In genomic region chr14:89955418-89956293, GRCh38 we compare ENCODE assay signal across 8 cellular contexts. TPM values are rescaled to one million over a fixed set of nuclear protein-coding genes. Genes with fewer than 3 reads are reported as not detected.
A peak's percentile ranks its signal among the peaks of the same experiment; 100 is the strongest.
DNase-seq lines count a peak whose midpoint lies in the region; ATAC-seq, FAIRE-seq and TF ChIP-seq lines count a peak whose summit lies in the region.

Gene TDP1, plus strand, starts transcription at chr14:89955927. Its CDS starts 7,188 bp downstream, at chr14:89963115.

- peak within 1 kb of the TSS; percentile 83 for H2AFZ ChIP-seq in H1 (ENCODE audit: low read length)

- H3K14ac ChIP-seq in H1 (ENCODE audit: insufficient read length) = no peak within 1 kb of the TSS

- peaks cover 0 to 11% (median under 1%) of the 10 kb centered on the region in 4 experiments; a peak in 2 of 8 replicates for H3K36me3 ChIP-seq in H1 (ENCODE audit: control insufficient read depth in 2 of 4, insufficient read depth in 4 of 4, low read length in 3 of 4)
- no peaks in the 10 kb centered on the region for H3K36me3 ChIP-seq in mesendoderm (ENCODE audit: control insufficient read depth, insufficient read depth, low read length)

- peak; percentile 86 to 90 for TF ChIP-seq POLR2A in H1 (IDR thresholded peaks at IDR 0.05; ENCODE audit: control extremely low read depth in 1 of 2, low read depth in 2 of 2, low read length in 2 of 2)

- no peaks in the 10 kb centered on the region for H3K9me3 ChIP-seq in H1 (ENCODE audit: insufficient read depth in 2 of 2, low read depth in 1 of 2, low read length in 1 of 2)

- peak within 1 kb of the TSS; percentile 83; the same call in 1 of the 2 replicates for H2BK15ac ChIP-seq in H1 (ENCODE audit: low read length)
- H2BK15ac ChIP-seq in mesendoderm (replicated peaks; ENCODE audit: low read depth) = no peak within 1 kb of the TSS

- peaks cover 0 to 4% of the 10 kb centered on the region in 2 experiments for H4K20me1 ChIP-seq in H1 (replicated peaks in 1 of 2; ENCODE audit: control insufficient read depth in 1 of 2, insufficient read depth in 2 of 2, low read length in 2 of 2)

- no peak within 1 kb of the TSS for H2BK20ac ChIP-seq in H1 (ENCODE audit: low read length)

- TF ChIP-seq EP300 in H1 (IDR thresholded peaks at IDR 0.05; ENCODE audit: borderline replicate concordance in 1 of 2, low read depth in 2 of 2, low read length in 2 of 2) = peak in 1 of 2 experiments; percentile 22; a peak in 1 of 3 replicates

- no peak within 1 kb of the TSS for H3K56ac ChIP-seq in H1 (replicated peaks; ENCODE audit: insufficient read length, low read depth, low read length)
- peak within 1 kb of the TSS; percentile 87 for H3K56ac ChIP-seq in mesendoderm (ENCODE audit: low read length)

- peak; percentile 98 for DNase-seq in COLO829 (ENCODE audit: low spot score)
- peak; percentile 94 for DNase-seq in HT1080 (ENCODE audit: low read depth)
- DNase-seq in NOMO-1 treated with DMSO at 0.1 percent for 48 hours (lab: John Stamatoyannopoulos, UW; ENCODE audit: unreplicated experiment) = peak; percentile 95
- DNase-seq in activated CD8-positive, alpha-beta memory T cell treated with anti-CD3 and anti-CD28 coated beads for 48 hours (ENCODE audit: low read depth in 2 of 3, low spot score in 2 of 3) = peak; percentile 84 to 95 (median 93)
- DNase-seq in H1 (ENCODE audit: low read depth in 1 of 2, low spot score in 2 of 2) = peak; percentile 90 to 97
- peak; percentile 99 for DNase-seq in mesendoderm
- DNase-seq in stimulated activated CD8-positive, alpha-beta memory T cell treated with anti-CD3 and anti-CD28 coated beads, Interleukin-15, amount 100 ng/mL, for 1 hour (ENCODE audit: low read depth) = peak; percentile 94

- 4% methylated on average over 40 of the region's 72 CpGs; no CpG with 5 or more reads in 1 of the 2 experiments for WGBS in H1 (ENCODE audit: extremely low coverage in 1 of 2, insufficient coverage in 1 of 2, insufficient read length in 1 of 2, insufficient replicate concordance in 2 of 2, low coverage in 1 of 2, low lambda C conversion rate in 2 of 2, missing lambda C conversion rate in 1 of 2), 2 experiments
- no CpG with 5 or more reads among the region's 72 CpGs for WGBS in mesendoderm (ENCODE audit: extremely low coverage, insufficient coverage, low lambda C conversion rate)

- H3K27me3 ChIP-seq in H1 (replicated peaks in 1 of 4; ENCODE audit: control insufficient read depth in 3 of 4, extremely low read depth in 1 of 4, insufficient read depth in 3 of 4, low read length in 3 of 4) (no peaks in the 10 kb centered on the region), mesendoderm (ENCODE audit: insufficient read depth, low read length, poor library complexity) (no peaks in the 10 kb centered on the region)

- H3K27ac ChIP-seq in H1 (ENCODE audit: low read depth, low read length) (peak within 1 kb of the TSS; percentile 60), mesendoderm (ENCODE audit: low read depth, low read length) (peak within 1 kb of the TSS; percentile 80)

- H3K79me2 ChIP-seq in H1 (ENCODE audit: control insufficient read depth in 1 of 2, insufficient read depth in 2 of 2, low read length in 2 of 2) (peaks cover 0 to 19% of the 10 kb centered on the region in 2 experiments; a peak in 2 of 4 replicates), mesendoderm (ENCODE audit: control insufficient read depth, insufficient read depth, low read length) (peaks cover 12% of the 10 kb centered on the region)

- POLR2A ChIA-PET in H1 (lab: Charles Lee; ENCODE audit: partially characterized antibody) = interaction anchor here (1.1 to 2.7 kb wide), 8 partner anchors 9 to 301 kb away, joined by 3 to 12 read pairs (median 4); no protein-coding TSS in a partner anchor

- H2BK5ac ChIP-seq in H1 (ENCODE audit: low read depth, low read length) = no peak within 1 kb of the TSS; the same call in 1 of the 2 replicates
- no peak within 1 kb of the TSS for H2BK5ac ChIP-seq in mesendoderm (ENCODE audit: low read length)

- H3K4ac ChIP-seq in H1 (replicated peaks; ENCODE audit: insufficient read length, low read depth, low read length) (no peak within 1 kb of the TSS), mesendoderm (ENCODE audit: low read depth, low read length) (peak within 1 kb of the TSS; percentile 17)

- H2AK5ac ChIP-seq in H1 (ENCODE audit: low read depth, low read length) (no peak within 1 kb of the TSS), mesendoderm (ENCODE audit: low read length) (no peak within 1 kb of the TSS)

- TF ChIP-seq RAD21 in H1 (IDR thresholded peaks at IDR 0.05 in 1 of 2, conservative IDR thresholded peaks at IDR 0.05 in 1 of 2; ENCODE audit: low read depth in 2 of 2, low read length in 2 of 2) = no peak; a peak in 1 of 4 replicates

- H3K4me2 ChIP-seq in H1 (ENCODE audit: insufficient read depth in 1 of 2, low read depth in 2 of 2, low read length in 2 of 2) = peak within 1 kb of the TSS; percentile 83 to 99
- H3K4me2 ChIP-seq in mesendoderm (ENCODE audit: low read length) = peak within 1 kb of the TSS; percentile 85

- H2BK12ac ChIP-seq in H1 (ENCODE audit: low read depth, low read length) = no peak within 1 kb of the TSS

- peak within 1 kb of the TSS; percentile 69 for H4K5ac ChIP-seq in H1 (ENCODE audit: insufficient read length, low read depth, low read length)
- H4K5ac ChIP-seq in mesendoderm (ENCODE audit: low read length) = no peak within 1 kb of the TSS

- H3K23ac ChIP-seq in H1 (ENCODE audit: insufficient read length) (no peak within 1 kb of the TSS), mesendoderm (ENCODE audit: low read length) (peak within 1 kb of the TSS; percentile 30)

- peak within 1 kb of the TSS; percentile 51 for H3K18ac ChIP-seq in H1 (ENCODE audit: extremely low read depth, low read length)
- H3K18ac ChIP-seq in mesendoderm (ENCODE audit: low read length) = peak within 1 kb of the TSS; percentile 57

- TF ChIP-seq CTCF in H1 (IDR thresholded peaks at IDR 0.05; ENCODE audit: control extremely low read depth in 1 of 3, insufficient read depth in 1 of 3, low read depth in 1 of 3, low read length in 3 of 3) = peak in 1 of 3 experiments; percentile 26; a peak in 2 of 4 replicates

- peak; percentile 56 for ATAC-seq in GM21360 (IDR thresholded peaks at IDR 0.05; ENCODE audit: unreplicated experiment)

- peaks cover 8% of the 10 kb centered on the region for H3K23me2 ChIP-seq in H1 (ENCODE audit: low read depth, low read length)

- H3K9ac ChIP-seq in H1 (replicated peaks in 1 of 4; ENCODE audit: extremely low read depth in 1 of 4, low read depth in 3 of 4, low read length in 3 of 4) (peak within 1 kb of the TSS; percentile 55 to 82 (median 76)), mesendoderm (ENCODE audit: low read length) (peak within 1 kb of the TSS; percentile 84)

- H4K8ac ChIP-seq in H1 (ENCODE audit: extremely low read depth, insufficient read depth, low read length) (peak within 1 kb of the TSS; percentile 77), mesendoderm (ENCODE audit: low read depth, low read length) (peak within 1 kb of the TSS; percentile 30)

- no peak for FAIRE-seq in H1 (lab: Jason Lieb, UNC)

- H3K4me1 ChIP-seq in H1 (replicated peaks in 1 of 4; ENCODE audit: control insufficient read depth in 3 of 4, insufficient read depth in 4 of 4, low read length in 3 of 4) (peaks cover 0 to 3% (median 2%) of the 10 kb centered on the region in 4 experiments; a peak in 4 of 7 replicates), mesendoderm (ENCODE audit: control insufficient read depth, low read depth, low read length) (no peaks in the 10 kb centered on the region)

- no peak within 1 kb of the TSS for H4K91ac ChIP-seq in H1 (replicated peaks; ENCODE audit: insufficient read length, low read length)

- H3K79me1 ChIP-seq in H1 (ENCODE audit: low read depth, low read length) (peaks cover 2% of the 10 kb centered on the region), mesendoderm (ENCODE audit: low read length) (peaks cover 9% of the 10 kb centered on the region)

- no peak within 1 kb of the TSS for H2BK120ac ChIP-seq in H1 (replicated peaks; ENCODE audit: low read depth, low read length)
- H2BK120ac ChIP-seq in mesendoderm (ENCODE audit: low read depth, low read length) = no peak within 1 kb of the TSS

- CTCF ChIA-PET in H1 (lab: Charles Lee; ENCODE audit: partially characterized antibody) = interaction anchor here (0.6 to 5.0 kb wide), 6 partner anchors 13 to 104 kb away, joined by 3 to 35 read pairs (median 5); no protein-coding TSS in a partner anchor

- H3K4me3 ChIP-seq in H1 (ENCODE audit: extremely low read depth in 1 of 4, insufficient read depth in 2 of 4, low read depth in 3 of 4, low read length in 4 of 4) (peak within 1 kb of the TSS; percentile 74 to 92 (median 84)), mesendoderm (ENCODE audit: low read length) (peak within 1 kb of the TSS; percentile 92)

TF ChIP-seq in H1, 55 proteins besides CTCF, POLR2A, EP300 and RAD21 (continues in another document):
- TF ChIP-seq PHF8 (conservative IDR thresholded peaks at IDR 0.05; ENCODE audit: low read depth, low read length) = peak; percentile 92
- TF ChIP-seq SIRT6 (IDR thresholded peaks at IDR 0.05; ENCODE audit: low read length) = no peak
- TF ChIP-seq CREB1 (IDR thresholded peaks at IDR 0.05) = peak; percentile 87
- TF ChIP-seq MAX (IDR thresholded peaks at IDR 0.05) = peak; percentile 55
- TF ChIP-seq SP1 (IDR thresholded peaks at IDR 0.05; ENCODE audit: low read depth, low read length) = peak; percentile 86
- TF ChIP-seq BRCA1 (IDR thresholded peaks at IDR 0.05; ENCODE audit: low read depth, low read length) = peak; percentile 52; the same call in 1 of the 2 replicates
- no peak for TF ChIP-seq MAFK (IDR thresholded peaks at IDR 0.05; ENCODE audit: low read depth, low read length)
- TF ChIP-seq EZH2 (IDR thresholded peaks at IDR 0.05; ENCODE audit: low read depth, low read length, severe bottlenecking) = no peak
- 0 out of 2 replicates have a peak, but pooled peaks have one; percentile 18 for TF ChIP-seq YY1 (IDR thresholded peaks at IDR 0.05; ENCODE audit: low read depth, low read length)

RNA-seq across cellular contexts. Expression of gene TDP1, which starts in this region (rescaled TPM):
- total RNA-seq in HT1080 (2014; rRNA removed; shearing (Covaris generic)) = 49.9 and 52.5 TPM in 2 replicates
- polyA plus RNA-seq in HT1080 (2015; cell fraction: cytosol; rRNA removed) = 29.8 and 35.8 TPM in 2 replicates
- polyA plus RNA-seq in HT1080 (2015; cell fraction: nucleus; rRNA removed) = 43.4 and 44.8 TPM in 2 replicates
- total RNA-seq in H1 (2021; fragmentation: NEBNext Ultra II Directional; extraction: Animal tissue kit (Norgen Biotek cat#: 25700)) = 58.1 and 69.9 TPM in 2 replicates
- polyA plus RNA-seq in H1 (2011; rRNA removed) = 26.8 and 32.2 TPM in 2 replicates
- 40.9 TPM for polyA plus RNA-seq in H1 (2011; cell fraction: cytosol; rRNA removed)
- polyA plus RNA-seq in H1 (2011; cell fraction: nucleus; rRNA removed) = 31.4 TPM
- polyA plus RNA-seq in H1 (2012, experiment 1 of 2) = 35.0 to 42.4 TPM (median 38.0 TPM) in 4 replicates
- polyA plus RNA-seq in H1 (2012, experiment 2 of 2) = 18.7 TPM
- 31.4 TPM for polyA plus RNA-seq in H1 (2013, experiment 1 of 2)
- 31.5 TPM for polyA plus RNA-seq in H1 (2013, experiment 2 of 2)
- polyA minus RNA-seq in H1 (2011; rRNA and poly(A)+ RNA removed) = 58.6 and 67.4 TPM in 2 replicates
- polyA minus RNA-seq in H1 (2011; cell fraction: cytosol; rRNA and poly(A)+ RNA removed) = 26.8 TPM
- polyA minus RNA-seq in H1 (2011; cell fraction: nucleus; rRNA and poly(A)+ RNA removed) = 47.9 TPM
- 37.6 TPM for polyA plus RNA-seq in mesendoderm (2013, experiment 1 of 2)
- polyA plus RNA-seq in mesendoderm (2013, experiment 2 of 2) = 38.1 TPM

Comparison
In these comparisons a context has a peak if more than half of its experiments do, and no peak if none do; other contexts are left out.
1. Peak in every context shown above with its lines: DNase-seq, ATAC-seq, H3K4me3 ChIP-seq and H3K27ac ChIP-seq.